ENCODE assay signal across 28 cellular contexts in the genomic region with DNA sequence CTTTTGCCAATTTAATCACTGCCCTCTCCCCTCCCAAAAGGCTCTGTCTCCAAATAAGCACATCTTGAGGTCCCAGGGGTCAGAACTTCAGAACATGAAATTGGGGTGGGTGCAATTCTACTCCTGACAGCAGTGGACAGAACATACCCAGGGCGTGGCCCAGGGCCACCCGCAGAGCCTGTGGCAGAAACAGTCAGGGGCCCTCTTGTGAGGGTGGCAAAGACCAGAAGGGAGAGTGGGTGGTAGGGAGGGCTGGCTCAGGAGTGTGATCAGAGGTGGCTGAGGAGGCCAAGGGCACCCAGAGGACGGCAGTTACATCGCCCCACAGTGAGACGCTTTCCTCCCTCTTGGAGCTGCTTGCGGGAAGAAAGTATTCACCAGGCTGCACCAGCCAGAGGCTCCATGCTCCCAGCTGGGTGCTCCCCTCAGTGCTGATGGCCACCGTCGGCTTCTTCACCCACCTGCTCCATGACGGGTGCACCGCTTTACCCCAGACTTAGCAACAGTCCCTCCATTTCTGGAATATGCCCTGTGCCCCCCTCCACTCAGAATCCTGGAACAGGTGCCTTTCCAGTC.
"Had no signal": no experiment of that assay in that cellular context is flagged by ENCODE, and none has a peak within 500 bp of the region (broad histone marks: within the 10 kb centered on the region; RNA-seq: fewer than 3 reads in every experiment).

No MANE protein-coding gene starts in this region.

- H3K4me1 Mint-ChIP-seq: immature natural killer cell had no signal

- H3K27me3 Mint-ChIP-seq: dendritic cell treated with granulocyte-macrophage colony-stimulating factor and Interleukin-4, amounts not matched to agents 40 ng/mL and 50 ng/mL, for 4 days had no signal

- DNase-seq: colonic mucosa; cortex of kidney; effector CD8-positive, alpha-beta T cell; effector memory CD8-positive, alpha-beta T cell; erythroblast; esophagus squamous epithelium; foreskin fibroblast; foreskin melanocyte; gastrocnemius medialis; glutamatergic neuron; head of caudate nucleus; heart right ventricle; hypothalamus; immature natural killer cell; islet precursor cell; left cardiac atrium; left ventricle myocardium superior; mammary epithelial cell; midbrain; naive B cell had no signal

- H3K36me3 ChIP-seq: colonic mucosa, esophagus squamous epithelium, gastrocnemius medialis, heart right ventricle, left lung had no signal

- H3K9me3 ChIP-seq: colonic mucosa, esophagus squamous epithelium, gastrocnemius medialis, heart right ventricle, left lung had no signal

- H3K27me3 ChIP-seq: colonic mucosa, gastrocnemius medialis, left lung had no signal

- ATAC-seq: effector memory CD8-positive, alpha-beta T cell; esophagus mucosa; gastrocnemius medialis; heart right ventricle; left cardiac atrium; left lung; left ventricle myocardium superior had no signal

- FAIRE-seq: endometrium had no signal

- H3K4me3 ChIP-seq: colonic mucosa, esophagus squamous epithelium, gastrocnemius medialis, heart right ventricle, left lung, lung had no signal

- H3K27ac Mint-ChIP-seq: dendritic cell treated with granulocyte-macrophage colony-stimulating factor and Interleukin-4, amounts not matched to agents 40 ng/mL and 50 ng/mL, for 4 days; effector memory CD8-positive, alpha-beta T cell; endodermal cell; immature natural killer cell; memory B cell; naive B cell had no signal

- H3K27ac ChIP-seq: colonic mucosa, epithelial cell of prostate, esophagus squamous epithelium, gastrocnemius medialis, heart right ventricle, left lung had no signal

- H3K9me3 Mint-ChIP-seq: dendritic cell treated with granulocyte-macrophage colony-stimulating factor and Interleukin-4, amounts not matched to agents 40 ng/mL and 50 ng/mL, for 4 days; effector memory CD8-positive, alpha-beta T cell; endodermal cell; immature natural killer cell had no signal

- H3K4me3 Mint-ChIP-seq: dendritic cell treated with granulocyte-macrophage colony-stimulating factor and Interleukin-4, amounts not matched to agents 40 ng/mL and 50 ng/mL, for 4 days; effector memory CD8-positive, alpha-beta T cell; endodermal cell; immature natural killer cell; memory B cell; naive B cell had no signal

- H3K4me1 ChIP-seq: colonic mucosa, esophagus squamous epithelium, gastrocnemius medialis, heart right ventricle, left lung had no signal
